ENCODE assay signal across 26 cellular contexts in genomic region chr6:144373195-144373594, GRCh38.
DNase-seq lines count a peak whose midpoint lies in the region; ATAC-seq, FAIRE-seq and TF ChIP-seq lines count a peak whose summit lies in the region.
"Had no signal": no experiment of that assay in that cellular context is flagged by ENCODE, and none has a peak within 500 bp of the region (broad histone marks: within the 10 kb centered on the region; RNA-seq: fewer than 3 reads in every experiment).

No MANE protein-coding gene starts in this region.

- no peaks in the 10 kb centered on the region for H3K27me3 ChIP-seq in CD8-positive, alpha-beta T cell (ENCODE audit: insufficient read depth, low read length)
- no peaks in the 10 kb centered on the region for H3K27me3 ChIP-seq in bronchial epithelial cell (ENCODE audit: control insufficient read depth, insufficient read depth, low read length)
- H3K27me3 ChIP-seq in gastroesophageal sphincter, result no peaks in the 10 kb centered on the region

- CTCF ChIA-PET in CD8-positive, alpha-beta T cell (lab: Charles Lee), result no interaction called here

- no peak overlapping the region for H3K4me3 Mint-ChIP-seq in CD8-positive, alpha-beta T cell
- peak overlapping the region in 1 of 5 donors; percentile 29 for H3K4me3 Mint-ChIP-seq in immature natural killer cell
- H3K4me3 Mint-ChIP-seq: B cell; CD8-positive, alpha-beta memory T cell had no signal

- DNase-seq in NCI-H1105 treated with DMSO at 0.1 percent for 48 hours (lab: John Stamatoyannopoulos, UW), result peak; percentile 6
- DNase-seq in NCI-H1105 (lab: John Stamatoyannopoulos, UW), result no peak
- no peak for DNase-seq in CD8-positive, alpha-beta T cell
- peak; percentile 89 for DNase-seq in bronchial epithelial cell (ENCODE audit: low read depth)
- DNase-seq in immature natural killer cell, result no peak
- DNase-seq: CD8-positive, alpha-beta memory T cell; DMS 273 treated with DMSO at 0.1 percent for 48 hours; DMS79; EL; GDM1; NCI-H1092; NCI-H1436 treated with DMSO at 0.1 percent for 48 hours; NCI-H187 treated with DMSO at 0.1 percent for 48 hours; NCI-H446; NCI-H524 treated with DMSO at 0.1 percent for 48 hours; NCI-H774; PC-9 had no signal

- no peak overlapping the region for H3K4me3 ChIP-seq in CD8-positive, alpha-beta T cell (ENCODE audit: low read depth, low read length)
- H3K4me3 ChIP-seq in bronchial epithelial cell (ENCODE audit: low read depth, low read length) (no peak overlapping the region), gastroesophageal sphincter (no peak overlapping the region)
- H3K4me3 ChIP-seq: PC-9 had no signal

- WGBS in gastroesophageal sphincter (ENCODE audit: low coverage in 1 of 2), 2 donors, result 61 to 64% methylated on average over 3 of the region's 3 CpGs

- no peak for FAIRE-seq in bronchial epithelial cell (lab: Jason Lieb, UNC)
- FAIRE-seq: GM12891, H54 had no signal

- ATAC-seq in CD8-positive, alpha-beta T cell, result no peak
- ATAC-seq in HG03139 (IDR thresholded peaks at IDR 0.05; ENCODE audit: unreplicated experiment), result no peak
- no peak for ATAC-seq in GM18909 (IDR thresholded peaks at IDR 0.05; ENCODE audit: poor library complexity, unreplicated experiment)
- ATAC-seq in gastroesophageal sphincter, result no peak

- no peak for TF ChIP-seq EP300 in gastroesophageal sphincter (IDR thresholded peaks at IDR 0.05)

- intact Hi-C loops in CD8-positive, alpha-beta T cell (cut with DNase I, micrococcal nuclease), result loop anchor here in 1 of 2 experiments (5.0 kb wide), 1 partner anchor 41 kb away; no protein-coding TSS in a partner anchor

- H3K27ac ChIP-seq in CD8-positive, alpha-beta T cell (ENCODE audit: low read depth, low read length), result no peak overlapping the region
- H3K27ac ChIP-seq in gastroesophageal sphincter, result no peak overlapping the region
- H3K27ac ChIP-seq: 22Rv1, C4-2B, HL-60, PC-9 had no signal

- peak overlapping the region; percentile 29 for H3K27ac Mint-ChIP-seq in CD8-positive, alpha-beta T cell
- peak overlapping the region; percentile 32 to 86 (median 74) for H3K27ac Mint-ChIP-seq in immature natural killer cell
- H3K27ac Mint-ChIP-seq: B cell had no signal

- H3K9me3 Mint-ChIP-seq in CD8-positive, alpha-beta T cell, result peaks cover 3% of the 10 kb centered on the region
- no peaks in the 10 kb centered on the region for H3K9me3 Mint-ChIP-seq in immature natural killer cell

- no peak for TF ChIP-seq POLR2A in gastroesophageal sphincter (IDR thresholded peaks at IDR 0.05)

- no peak for TF ChIP-seq CTCF in CD8-positive, alpha-beta T cell (IDR thresholded peaks at IDR 0.05)
- TF ChIP-seq CTCF in bronchial epithelial cell (IDR thresholded peaks at IDR 0.05; ENCODE audit: insufficient read depth, low read length, severe bottlenecking), result no peak
- TF ChIP-seq CTCF in gastroesophageal sphincter (IDR thresholded peaks at IDR 0.05), result no peak

- no peaks in the 10 kb centered on the region for H3K27me3 Mint-ChIP-seq in CD8-positive, alpha-beta T cell (ENCODE audit: low read depth)
- no peaks in the 10 kb centered on the region for H3K27me3 Mint-ChIP-seq in immature natural killer cell (ENCODE audit: low read depth in 3 of 3)
- H3K27me3 Mint-ChIP-seq: B cell; CD8-positive, alpha-beta memory T cell had no signal

- H3K36me3 Mint-ChIP-seq in CD8-positive, alpha-beta T cell, result peaks cover 51% of the 10 kb centered on the region
- peaks cover 0 to 17% (median 0%) of the 10 kb centered on the region in 3 donors for H3K36me3 Mint-ChIP-seq in immature natural killer cell

- POLR2A ChIA-PET in CD8-positive, alpha-beta T cell (lab: Charles Lee), result no interaction called here

- H3K36me3 ChIP-seq in CD8-positive, alpha-beta T cell (ENCODE audit: insufficient read depth, low read length), result no peaks in the 10 kb centered on the region
- no peaks in the 10 kb centered on the region for H3K36me3 ChIP-seq in bronchial epithelial cell (ENCODE audit: control insufficient read depth, insufficient read depth, low read length)
- no peaks in the 10 kb centered on the region for H3K36me3 ChIP-seq in gastroesophageal sphincter

- H3K4me1 ChIP-seq in CD8-positive, alpha-beta T cell (ENCODE audit: insufficient read depth, low read length), result peaks cover 11% of the 10 kb centered on the region
- peaks cover 0 to 24% (median 0%) of the 10 kb centered on the region in 3 donors for H3K4me1 ChIP-seq in gastroesophageal sphincter

- peaks cover 60% of the 10 kb centered on the region for H3K4me1 Mint-ChIP-seq in CD8-positive, alpha-beta T cell (ENCODE audit: low read depth)
- peaks cover 81 to 87% of the 10 kb centered on the region in 2 donors for H3K4me1 Mint-ChIP-seq in immature natural killer cell

- no peaks in the 10 kb centered on the region for H3K9me3 ChIP-seq in CD8-positive, alpha-beta T cell (ENCODE audit: low read length)
- H3K9me3 ChIP-seq in gastroesophageal sphincter, result no peaks in the 10 kb centered on the region

Comparison
In these comparisons a context has a peak if more than half of its experiments do, and no peak if none do; other contexts are left out.
1. DNase-seq: peak in NCI-H1105 treated with DMSO at 0.1 percent for 48 hours (single experiment) and bronchial epithelial cell (single experiment); none in NCI-H1105 (single experiment), CD8-positive, alpha-beta T cell (0 of 7) and immature natural killer cell (0 of 3).